ENCODE assay signal across 25 cellular contexts in genomic region chr1:12091191-12091590, GRCh38. TPM values are rescaled to one million over a fixed set of nuclear protein-coding genes. Genes with fewer than 3 reads are reported as not detected.
"Had no signal": no experiment of that assay in that cellular context is flagged by ENCODE, and none has a peak within 500 bp of the region (broad histone marks: within the 10 kb centered on the region; RNA-seq: fewer than 3 reads in every experiment).

No MANE protein-coding gene starts in this region.

- H3K36me3 Mint-ChIP-seq: naive thymus-derived CD8-positive, alpha-beta T cell had no signal

- H3K27me3 Mint-ChIP-seq: naive thymus-derived CD8-positive, alpha-beta T cell had no signal

- H3K9ac ChIP-seq: parathyroid adenoma had no signal

- H2AFZ ChIP-seq: parathyroid adenoma had no signal

- DNase-seq: effector CD8-positive, alpha-beta T cell; hippocampal formation; kidney glomerular epithelial cell; mammary epithelial cell; mucosa of descending colon; naive thymus-derived CD8-positive, alpha-beta T cell; occipital lobe; right lobe of liver; stimulated activated CD4-positive, alpha-beta T cell treated with anti-CD3 and anti-CD28 coated beads, Interleukin-15, amount 100 ng/mL, for 24 hours; stimulated activated CD4-positive, alpha-beta T cell treated with anti-CD3 and anti-CD28 coated beads, Interleukin-1b, Interleukin-23, amount 100 ng/mL, for 48 hours; stimulated activated naive CD8-positive, alpha-beta T cell treated with anti-CD3 and anti-CD28 coated beads, Interleukin-15, Interleukin-2, amounts not matched to agents 100 U/mL and 50 U/mL, for 24 hours; tibial artery; upper lobe of left lung; uterus had no signal

- H3K4me3 Mint-ChIP-seq: naive thymus-derived CD8-positive, alpha-beta T cell had no signal

- H3K79me2 ChIP-seq: parathyroid adenoma had no signal

- H3K4me1 ChIP-seq: parathyroid adenoma, prostate gland, right lobe of liver, tibial artery, uterus had no signal

- H3K36me3 ChIP-seq: heart left ventricle, prostate gland, right lobe of liver, tibial artery, upper lobe of left lung, uterus had no signal

- H3K27me3 ChIP-seq: heart left ventricle, right lobe of liver, tibial artery, upper lobe of left lung, uterus had no signal

- H3K27ac ChIP-seq: coronary artery, heart left ventricle, parathyroid adenoma, prostate gland, right lobe of liver, tibial artery, upper lobe of left lung, uterus had no signal

- ATAC-seq: esophagus mucosa; heart left ventricle; mucosa of descending colon; naive thymus-derived CD8-positive, alpha-beta T cell; right lobe of liver; stimulated activated naive CD8-positive, alpha-beta T cell treated with anti-CD3 and anti-CD28 coated beads, Interleukin-15, Interleukin-2, amounts not matched to agents 100 U/mL and 50 U/mL, for 24 hours had no signal

- H3K9me3 ChIP-seq: mucosa of descending colon, prostate gland, right lobe of liver, tibial artery, upper lobe of left lung, uterus had no signal

- H3K4me3 ChIP-seq: coronary artery, heart left ventricle, mucosa of descending colon, prostate gland, right lobe of liver, tibial artery, upper lobe of left lung, uterus had no signal

RNA-seq across cellular contexts. Expression of gene TNFRSF8, which starts 28.1 kb away (rescaled TPM):
- total RNA-seq: chondrocyte; dermis microvascular lymphatic vessel endothelial cell; fibroblast of lung; frontal cortex; mammary epithelial cell; naive thymus-derived CD8-positive, alpha-beta T cell; occipital lobe; renal cortical epithelial cell; temporal lobe had no signal
